ENCODE assay signal across 31 cellular contexts in the genomic region with DNA sequence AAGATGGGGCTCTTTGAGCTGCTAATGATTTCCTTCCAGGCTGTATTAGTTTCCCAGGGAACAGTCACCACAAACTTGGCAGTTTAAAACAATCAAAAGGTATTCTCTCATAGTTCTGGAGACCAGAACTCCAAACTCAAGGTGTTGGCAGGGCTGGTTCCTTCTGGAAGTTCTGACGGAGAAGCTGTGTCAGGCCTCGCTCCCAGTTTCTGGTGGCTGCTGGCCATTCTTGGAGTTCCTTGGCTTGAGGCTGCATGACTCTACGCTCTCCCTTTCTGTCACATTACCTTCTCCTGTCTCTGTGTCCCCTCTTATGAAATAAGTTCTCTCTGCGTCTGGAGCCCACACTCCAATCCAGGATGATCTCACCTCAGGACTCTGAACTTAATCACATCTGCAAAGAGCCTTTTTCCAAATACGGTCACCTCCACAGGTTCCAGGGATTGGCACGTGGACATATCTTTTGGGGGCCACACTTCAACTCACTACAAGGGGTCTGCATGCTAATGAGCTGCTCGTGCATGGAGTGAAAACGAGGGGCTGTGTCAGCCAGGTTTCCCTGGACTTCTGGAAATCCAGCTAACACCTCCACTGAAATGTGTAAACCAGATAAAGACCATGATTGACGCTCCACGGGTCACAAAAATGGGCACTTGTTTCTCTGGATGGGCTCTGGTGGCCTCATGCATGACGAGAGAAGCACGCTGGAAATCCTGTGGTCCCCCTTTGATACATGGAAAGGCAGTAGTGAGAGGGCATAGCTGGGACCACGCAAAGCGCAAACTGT.
"Had no signal": no experiment of that assay in that cellular context is flagged by ENCODE, and none has a peak within 500 bp of the region (broad histone marks: within the 10 kb centered on the region; RNA-seq: fewer than 3 reads in every experiment).

No MANE protein-coding gene starts in this region.

- ATAC-seq: activated CD4-positive, alpha-beta T cell treated with anti-CD3 and anti-CD28 coated beads for 36 hours; activated CD8-positive, alpha-beta T cell treated with anti-CD3 and anti-CD28 coated beads, Interleukin-2, amount 10 ng/mL, durations not matched to agents 7 days and 5 days; activated T-cell treated with anti-CD3 and anti-CD28 coated beads, Interleukin-2, amount 50 U/mL, for 4 hours had no signal

- H3K36me3 ChIP-seq: brain microvascular endothelial cell, Peyer's patch, SJSA1 had no signal

- H3K9me2 ChIP-seq: SK-N-SH had no signal

- H3K27me3 Mint-ChIP-seq: activated CD4-positive, alpha-beta T cell treated with anti-CD3 and anti-CD28 coated beads for 36 hours; activated CD4-positive, alpha-beta T cell treated with anti-CD3 and anti-CD28 coated beads, Interleukin-2, amount 10 ng/mL, durations not matched to agents 7 days and 5 days; activated naive CD8-positive, alpha-beta T cell treated with anti-CD3 and anti-CD28 coated beads for 36 hours had no signal

- DNase-seq: activated CD4-positive, alpha-beta T cell treated with anti-CD3 and anti-CD28 coated beads for 36 hours; activated CD4-positive, alpha-beta T cell treated with anti-CD3 and anti-CD28 coated beads, Interleukin-2, amount 10 ng/mL, durations not matched to agents 7 days and 5 days; activated CD4-positive, alpha-beta T cell treated with anti-CD3 and anti-CD28 coated beads, Interleukin-2, amount 50 U/mL, for 48 hours; activated CD8-positive, alpha-beta T cell treated with anti-CD3 and anti-CD28 coated beads, Interleukin-2, amount 10 ng/mL, durations not matched to agents 7 days and 5 days; activated effector memory CD4-positive, alpha-beta T cell treated with Interleukin-2 at 50 U/mL for 16 hours; activated naive CD4-positive, alpha-beta T cell; activated naive CD4-positive, alpha-beta T cell treated with anti-CD3 and anti-CD28 coated beads, Interleukin-2, amount 50 U/mL, for 16 hours; activated naive CD8-positive, alpha-beta T cell treated with anti-CD3 and anti-CD28 coated beads for 36 hours; activated T-cell treated with anti-CD3 and anti-CD28 coated beads, Interleukin-2, amount 50 U/mL, for 4 hours; amniotic stem cell; aorta; brain microvascular endothelial cell; central memory CD4-positive, alpha-beta T cell; NCI-H1092 treated with DMSO at 0.1 percent for 48 hours; NCI-H1417; NCI-H187 treated with DMSO at 0.1 percent for 48 hours; NCI-H2081; NCI-H2171 treated with DMSO at 0.1 percent for 48 hours; NCI-H2227 treated with DMSO at 0.1 percent for 48 hours; NCI-H446 treated with DMSO at 0.1 percent for 48 hours; NCI-H524; NCI-H69; Peyer's patch; RPMI8226; SHP77 treated with DMSO at 0.1 percent for 48 hours; SK-N-SH had no signal

- H3K4me2 ChIP-seq: KMS-11, SK-N-SH had no signal

- H3K27ac Mint-ChIP-seq: activated CD4-positive, alpha-beta T cell treated with anti-CD3 and anti-CD28 coated beads for 36 hours; activated CD4-positive, alpha-beta T cell treated with anti-CD3 and anti-CD28 coated beads, Interleukin-2, amount 10 ng/mL, durations not matched to agents 7 days and 5 days; activated CD8-positive, alpha-beta T cell treated with anti-CD3 and anti-CD28 coated beads, Interleukin-2, amount 10 ng/mL, durations not matched to agents 7 days and 5 days; activated naive CD8-positive, alpha-beta T cell treated with anti-CD3 and anti-CD28 coated beads for 36 hours; activated T-helper 1 cell treated with anti-CD3 and anti-CD28 coated beads, Interleukin-12 subunit alpha, Interleukin-12 subunit beta, Interleukin-2, Interleukin-4 antibody, amounts not matched to agents 30 ng/mL and 10 ng/mL and 1 ng/mL, durations not matched to agents 14 hours and 24 hours and 36 hours; T-helper 1 cell treated with Interleukin-12 subunit alpha and Interleukin-12 subunit beta and Interleukin-4 antibody, amounts not matched to agents 30 μg/mL and 1 μg/mL, for 36 hours; T-helper 2 cell treated with Interferon-gamma antibody and Interleukin-4, amounts not matched to agents 5 μg/mL and 100 μg/mL, for 36 hours had no signal

- H3K4me1 Mint-ChIP-seq: activated CD4-positive, alpha-beta T cell treated with anti-CD3 and anti-CD28 coated beads for 36 hours; activated naive CD8-positive, alpha-beta T cell treated with anti-CD3 and anti-CD28 coated beads for 36 hours had no signal

- H3K27ac ChIP-seq: brain microvascular endothelial cell, KMS-11, Peyer's patch, SJSA1 had no signal

- H3K4me1 ChIP-seq: Peyer's patch, SJSA1 had no signal

- H3K4me3 ChIP-seq: Peyer's patch, SJSA1 had no signal

- H3K4me3 Mint-ChIP-seq: activated CD4-positive, alpha-beta T cell treated with anti-CD3 and anti-CD28 coated beads for 36 hours; activated CD4-positive, alpha-beta T cell treated with anti-CD3 and anti-CD28 coated beads, Interleukin-2, amount 10 ng/mL, durations not matched to agents 7 days and 5 days; activated CD8-positive, alpha-beta T cell treated with anti-CD3 and anti-CD28 coated beads, Interleukin-2, amount 10 ng/mL, durations not matched to agents 7 days and 5 days; activated naive CD8-positive, alpha-beta T cell treated with anti-CD3 and anti-CD28 coated beads for 36 hours; activated T-cell treated with anti-CD3 and anti-CD28 coated beads, Interleukin-2, amount 50 U/mL, for 4 hours; activated T-helper 1 cell treated with anti-CD3 and anti-CD28 coated beads, Interleukin-12 subunit alpha, Interleukin-12 subunit beta, Interleukin-2, Interleukin-4 antibody, amounts not matched to agents 30 ng/mL and 10 ng/mL and 1 ng/mL, durations not matched to agents 14 hours and 24 hours and 36 hours; T-helper 1 cell treated with Interleukin-12 subunit alpha and Interleukin-12 subunit beta and Interleukin-4 antibody, amounts not matched to agents 30 μg/mL and 1 μg/mL, for 36 hours; T-helper 2 cell treated with Interferon-gamma antibody and Interleukin-4, amounts not matched to agents 5 μg/mL and 100 μg/mL, for 36 hours had no signal

- H3K9me3 ChIP-seq: Peyer's patch, SJSA1, SK-N-SH had no signal

- H3K9me3 Mint-ChIP-seq: activated naive CD8-positive, alpha-beta T cell treated with anti-CD3 and anti-CD28 coated beads for 36 hours; activated T-cell treated with anti-CD3 and anti-CD28 coated beads, Interleukin-2, amount 50 U/mL, for 4 hours had no signal

- H3K27me3 ChIP-seq: brain microvascular endothelial cell, Peyer's patch, SJSA1 had no signal
